ENCODE assay signal across 1 cellular context in genomic region chr6:73471686-73472290, GRCh38.
TF ChIP-seq lines count a peak whose summit lies in the region.

No MANE protein-coding gene starts in this region.

TF ChIP-seq in GM23338, 12 proteins besides CTCF, POLR2A, EP300 and RAD21 (continued from another document):
- no peak for TF ChIP-seq ZNF114 (CRISPR knock-in tag; IDR thresholded peaks at IDR 0.05)
